23 cellular contexts compared by ENCODE assay signal in the genomic region with DNA sequence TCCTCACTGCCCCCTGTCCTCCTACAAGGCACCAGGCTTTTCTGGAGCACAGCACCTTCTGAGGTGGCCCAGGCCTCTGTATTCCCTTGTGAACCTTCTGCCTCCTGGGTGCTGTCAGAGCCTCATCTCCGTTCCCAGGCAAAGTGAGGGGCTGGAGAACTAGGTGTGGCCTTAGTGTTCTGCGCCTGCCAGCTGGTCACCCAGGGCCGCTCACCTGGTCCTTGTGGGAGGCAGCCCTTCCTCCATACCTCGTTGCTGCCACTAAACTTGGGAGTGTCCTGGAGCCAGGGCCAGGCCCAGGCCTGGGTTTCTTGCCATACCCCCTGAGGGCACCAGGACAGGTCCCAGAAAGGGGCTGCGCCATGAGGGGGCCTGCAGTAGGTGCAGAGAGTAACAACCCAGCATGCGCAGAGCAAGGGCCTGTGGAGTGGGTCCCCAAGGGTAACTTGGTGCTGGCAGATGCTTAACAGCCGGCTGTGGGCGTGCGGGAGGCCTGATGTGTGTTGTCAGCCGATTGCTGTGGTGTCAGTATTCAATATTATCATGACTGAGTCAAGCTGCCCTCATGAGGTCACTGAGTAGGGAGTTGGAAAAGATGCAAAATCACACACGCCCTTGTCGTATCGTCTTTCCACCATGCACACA. TPM values are rescaled to one million over a fixed set of nuclear protein-coding genes. Genes with fewer than 3 reads are reported as not detected.
A peak's percentile ranks its signal among the peaks of the same experiment; 100 is the strongest.
DNase-seq lines count a peak whose midpoint lies in the region; ATAC-seq, FAIRE-seq and TF ChIP-seq lines count a peak whose summit lies in the region.
"Had no signal": no experiment of that assay in that cellular context is flagged by ENCODE, and none has a peak within 500 bp of the region (broad histone marks: within the 10 kb centered on the region; RNA-seq: fewer than 3 reads in every experiment).

No MANE protein-coding gene starts in this region.

- H3K27ac ChIP-seq in HepG2 (ENCODE audit: extremely low read length, insufficient read depth, low read length) (no peak overlapping the region), lower lobe of right lung (no peak overlapping the region)
- H3K27ac ChIP-seq: A549, breast epithelium, C4-2B, epithelial cell of prostate, tibial artery had no signal

- no peak overlapping the region for H3K4me3 Mint-ChIP-seq in effector memory CD8-positive, alpha-beta T cell
- H3K4me3 Mint-ChIP-seq in stimulated activated naive B cell treated with anti-CD40 and anti-IgM and Interleukin-4, amounts not matched to agents 10 μg/mL and 1 μg/mL and 100 μg/mL, for 72 hours = no peak overlapping the region
- H3K4me3 Mint-ChIP-seq: activated naive CD8-positive, alpha-beta T cell; natural killer cell had no signal

- WGBS in HepG2 (ENCODE audit: low lambda C conversion rate) = 98% methylated on average over 12 of the region's 13 CpGs

- POLR2A ChIA-PET in HepG2 (lab: Yijun Ruan, JAX) = no interaction called here

- ATAC-seq in effector memory CD8-positive, alpha-beta T cell (replicated peaks) = no peak
- ATAC-seq in HepG2 (no peak), lower lobe of right lung (no peak), GM19455 (IDR thresholded peaks at IDR 0.05; ENCODE audit: unreplicated experiment) (no peak)
- ATAC-seq in stimulated activated naive B cell treated with anti-CD40 and anti-IgM and Interleukin-4, amounts not matched to agents 10 μg/mL and 1 μg/mL and 100 μg/mL, for 72 hours (replicated peaks) = no peak

- H3K9ac ChIP-seq in HepG2 (ENCODE audit: insufficient read depth, low read depth, low read length) = no peak overlapping the region

- intact Hi-C loops in HepG2 (cut with micrococcal nuclease; ENCODE audit: unreplicated experiment) (no loop called here), lower lobe of right lung (cut with DNase I) (no loop called here)

- no TSS peak for BruUV-seq in HepG2 (replicated peaks; lab: Mats Ljungman, UMichigan)

- H4K20me1 ChIP-seq in HepG2 (ENCODE audit: insufficient read depth, low read length) = no peaks in the 10 kb centered on the region

- H3K9me3 Mint-ChIP-seq in effector memory CD8-positive, alpha-beta T cell = no peaks in the 10 kb centered on the region
- H3K9me3 Mint-ChIP-seq in stimulated activated naive B cell treated with anti-CD40 and anti-IgM and Interleukin-4, amounts not matched to agents 10 μg/mL and 1 μg/mL and 100 μg/mL, for 72 hours = no peaks in the 10 kb centered on the region
- H3K9me3 Mint-ChIP-seq: natural killer cell had no signal

- H3K36me3 Mint-ChIP-seq in effector memory CD8-positive, alpha-beta T cell (ENCODE audit: insufficient read depth) = peaks cover 93% of the 10 kb centered on the region
- H3K36me3 Mint-ChIP-seq in stimulated activated naive B cell treated with anti-CD40 and anti-IgM and Interleukin-4, amounts not matched to agents 10 μg/mL and 1 μg/mL and 100 μg/mL, for 72 hours = peaks cover 23 to 26% of the 10 kb centered on the region in 2 donors
- H3K36me3 Mint-ChIP-seq: activated naive CD8-positive, alpha-beta T cell had no signal

- H3K9me3 ChIP-seq in HepG2 (ENCODE audit: low read length) = no peaks in the 10 kb centered on the region
- H3K9me3 ChIP-seq in lower lobe of right lung = no peaks in the 10 kb centered on the region
- H3K9me3 ChIP-seq: A549, breast epithelium, tibial artery had no signal

- H3K27ac Mint-ChIP-seq in effector memory CD8-positive, alpha-beta T cell = peak overlapping the region; percentile 46 to 88
- H3K27ac Mint-ChIP-seq in stimulated activated naive B cell treated with anti-CD40 and anti-IgM and Interleukin-4, amounts not matched to agents 10 μg/mL and 1 μg/mL and 100 μg/mL, for 72 hours = peak overlapping the region; percentile 44
- H3K27ac Mint-ChIP-seq: activated naive CD8-positive, alpha-beta T cell had no signal

- TF ChIP-seq POLR2A in HepG2 (IDR thresholded peaks at IDR 0.05; ENCODE audit: insufficient read depth in 1 of 2, low read depth in 2 of 2, low read length in 2 of 2) = no peak

- no peak overlapping the region for H2AFZ ChIP-seq in HepG2 (ENCODE audit: low read length)

- H3K79me2 ChIP-seq in HepG2 (ENCODE audit: insufficient read depth, low read length) = no peaks in the 10 kb centered on the region

- H3K4me1 ChIP-seq in HepG2 (ENCODE audit: insufficient read depth, low read length) (peaks cover 62% of the 10 kb centered on the region), lower lobe of right lung (peaks cover 15% of the 10 kb centered on the region)
- H3K4me1 ChIP-seq: A549, breast epithelium had no signal

- TF ChIP-seq CTCF in HepG2 (CRISPR knock-in tag; IDR thresholded peaks at IDR 0.05) = no peak
- no peak for TF ChIP-seq CTCF in lower lobe of right lung (IDR thresholded peaks at IDR 0.05)

- no peak for TF ChIP-seq RAD21 in HepG2 (CRISPR knock-in tag; IDR thresholded peaks at IDR 0.05)

- TF ChIP-seq EP300 in HepG2 (IDR thresholded peaks at IDR 0.05; ENCODE audit: low read depth in 2 of 2, low read length in 2 of 2) (no peak), HepG2 (CRISPR knock-in tag; IDR thresholded peaks at IDR 0.05; ENCODE audit: borderline replicate concordance) (no peak)

- no peak for FAIRE-seq in HepG2 (lab: Jason Lieb, UNC)
- FAIRE-seq: A549, H1 had no signal

- no peak overlapping the region for H3K4me3 ChIP-seq in HepG2 (replicated peaks in 1 of 3; ENCODE audit: insufficient read depth in 1 of 3, low read depth in 2 of 3, low read length in 3 of 3)
- H3K4me3 ChIP-seq in lower lobe of right lung = no peak overlapping the region
- H3K4me3 ChIP-seq: A549, breast epithelium, lung, tibial artery had no signal

- DNase-seq in activated effector memory CD4-positive, alpha-beta T cell treated with anti-CD3 and anti-CD28 coated beads, Interleukin-2, amount 50 U/mL, for 16 hours = peak; percentile 60
- no peak for DNase-seq in activated effector memory CD4-positive, alpha-beta T cell treated with Interleukin-2 at 50 U/mL for 16 hours
- DNase-seq in effector memory CD8-positive, alpha-beta T cell = no peak
- DNase-seq in HepG2 (ENCODE audit: low spot score) (no peak), activated gamma-delta T cell (lab: John Stamatoyannopoulos, UW) (no peak), lower lobe of right lung (no peak)
- no peak for DNase-seq in stimulated activated naive B cell treated with anti-CD40 and anti-IgM and Interleukin-4, amounts not matched to agents 10 μg/mL and 1 μg/mL and 100 μg/mL, for 72 hours
- DNase-seq: activated T-cell treated with anti-CD3 and anti-CD28 coated beads for 4 hours, dermis blood vessel endothelial cell, DMS79 treated with DMSO at 0.1 percent for 48 hours, natural killer cell, NCI-H1930, NCI-H524 had no signal

- CTCF ChIA-PET in HepG2 (lab: Yijun Ruan, JAX; ENCODE audit: low intra/inter-chr PET ratio, low total read pairs) = no interaction called here

- H3K36me3 ChIP-seq in HepG2 (replicated peaks in 1 of 2; ENCODE audit: control insufficient read depth in 1 of 2, insufficient read depth in 2 of 2, low read length in 2 of 2) (peaks cover 4 to 20% of the 10 kb centered on the region in 2 experiments), lower lobe of right lung (peaks cover 37% of the 10 kb centered on the region)

- no peaks in the 10 kb centered on the region for H3K27me3 Mint-ChIP-seq in effector memory CD8-positive, alpha-beta T cell
- H3K27me3 Mint-ChIP-seq in stimulated activated naive B cell treated with anti-CD40 and anti-IgM and Interleukin-4, amounts not matched to agents 10 μg/mL and 1 μg/mL and 100 μg/mL, for 72 hours = no peaks in the 10 kb centered on the region
- H3K27me3 Mint-ChIP-seq: activated naive CD8-positive, alpha-beta T cell; progenitor cell of endocrine pancreas had no signal

- peaks cover 0 to 2% of the 10 kb centered on the region in 2 donors for H3K4me1 Mint-ChIP-seq in effector memory CD8-positive, alpha-beta T cell (ENCODE audit: low read depth in 2 of 2)
- no peaks in the 10 kb centered on the region for H3K4me1 Mint-ChIP-seq in stimulated activated naive B cell treated with anti-CD40 and anti-IgM and Interleukin-4, amounts not matched to agents 10 μg/mL and 1 μg/mL and 100 μg/mL, for 72 hours
- H3K4me1 Mint-ChIP-seq: natural killer cell had no signal

- H3K27me3 ChIP-seq in HepG2 (ENCODE audit: control insufficient read depth in 1 of 2, insufficient read depth in 2 of 2, low read length in 2 of 2) (no peaks in the 10 kb centered on the region), lower lobe of right lung (ENCODE audit: low read depth) (no peaks in the 10 kb centered on the region)
- H3K27me3 ChIP-seq: breast epithelium, tibial artery had no signal

- in situ Hi-C loops in HepG2 (cut with HindIII; ENCODE audit: extremely low pct_ligation_motif_present, low pct_unique_long_range_greater_than_20kb) = no loop called here

- no peak overlapping the region for H3K4me2 ChIP-seq in HepG2 (ENCODE audit: low read depth, low read length)
- H3K4me2 ChIP-seq: A549 had no signal

RNA-seq across cellular contexts. Expression of a gene that starts 17.1 kb away (rescaled TPM):
- total RNA-seq in HepG2 (2016; rRNA removed; fragmentation: Illumina TruSeq; extraction: Trizol) (2.2 and 2.4 TPM in 2 replicates), lower lobe of right lung (1.9 TPM)
- 0.30 and 0.44 TPM in 2 replicates for total RNA-seq in HepG2 (2016; cell fraction: cytosol; rRNA removed; fragmentation: Illumina TruSeq; extraction: Trizol; ENCODE audit: low read depth)
- 1.8 and 1.9 TPM in 2 replicates for total RNA-seq in HepG2 (2016; cell fraction: insoluble cytoplasmic fraction; rRNA removed; fragmentation: Illumina TruSeq; extraction: Trizol)
- 1.2 and 1.4 TPM in 2 replicates for total RNA-seq in HepG2 (2016; cell fraction: membrane; rRNA removed; fragmentation: Illumina TruSeq; extraction: Trizol)
- total RNA-seq in HepG2 (2016; cell fraction: nucleus; rRNA removed; fragmentation: Illumina TruSeq; extraction: Trizol) = 2.6 and 3.1 TPM in 2 replicates
- polyA plus RNA-seq in HepG2 (2011; rRNA removed) = 2.4 and 3.0 TPM in 2 replicates
- 2.3 and 2.6 TPM in 2 replicates for polyA plus RNA-seq in HepG2 (2011; cell fraction: cytosol; rRNA removed)
- 3.9 and 4.1 TPM in 2 replicates for polyA plus RNA-seq in HepG2 (2011; cell fraction: nucleus; rRNA removed)
- 1.4 and 1.9 TPM in 2 replicates for polyA plus RNA-seq in HepG2 (2012)
- 0.21 and 0.70 TPM in 2 replicates for polyA plus RNA-seq in HepG2 (2016; cell fraction: cytosol; fragmentation: Illumina TruSeq; extraction: Trizol; ENCODE audit: low read depth)
- 2.0 and 2.3 TPM in 2 replicates for polyA plus RNA-seq in HepG2 (2016; cell fraction: insoluble cytoplasmic fraction; fragmentation: Illumina TruSeq; extraction: Trizol; ENCODE audit: low read depth)
- 0.58 and 1.0 TPM in 2 replicates for polyA plus RNA-seq in HepG2 (2016; cell fraction: membrane; fragmentation: Illumina TruSeq; extraction: Trizol; ENCODE audit: low read depth)
- polyA plus RNA-seq in HepG2 (2016; cell fraction: nucleus; fragmentation: Illumina TruSeq; extraction: Trizol; ENCODE audit: insufficient read depth, low read depth) = 2.1 and 2.3 TPM in 2 replicates
- polyA minus RNA-seq in HepG2 (2011; rRNA and poly(A)+ RNA removed; ENCODE audit: low replicate concordance) = 0.49 and 8.2 TPM in 2 replicates
- 3.3 and 4.7 TPM in 2 replicates for polyA minus RNA-seq in HepG2 (2011; cell fraction: cytosol; rRNA and poly(A)+ RNA removed)
- polyA minus RNA-seq in HepG2 (2011; cell fraction: nucleus; rRNA and poly(A)+ RNA removed) = 10.0 and 11.3 TPM in 2 replicates

RNA-seq across cellular contexts. Expression of a gene that starts 37.8 kb away (rescaled TPM):
- total RNA-seq in HepG2 (2016; rRNA removed; fragmentation: Illumina TruSeq; extraction: Trizol) = 149 and 215 TPM in 2 replicates
- total RNA-seq in HepG2 (2016; cell fraction: cytosol; rRNA removed; fragmentation: Illumina TruSeq; extraction: Trizol; ENCODE audit: low read depth) = 8.8 and 12.3 TPM in 2 replicates
- total RNA-seq in HepG2 (2016; cell fraction: insoluble cytoplasmic fraction; rRNA removed; fragmentation: Illumina TruSeq; extraction: Trizol) = 152 and 207 TPM in 2 replicates
- total RNA-seq in HepG2 (2016; cell fraction: membrane; rRNA removed; fragmentation: Illumina TruSeq; extraction: Trizol) = 25.6 and 27.8 TPM in 2 replicates
- 84.5 and 106 TPM in 2 replicates for total RNA-seq in HepG2 (2016; cell fraction: nucleus; rRNA removed; fragmentation: Illumina TruSeq; extraction: Trizol)
- polyA plus RNA-seq in HepG2 (2011; rRNA removed) = 62.3 and 67.3 TPM in 2 replicates
- polyA plus RNA-seq in HepG2 (2011; cell fraction: cytosol; rRNA removed) = 38.2 and 50.1 TPM in 2 replicates
- polyA plus RNA-seq in HepG2 (2011; cell fraction: nucleus; rRNA removed) = 56.2 and 66.5 TPM in 2 replicates
- 86.8 and 88.0 TPM in 2 replicates for polyA plus RNA-seq in HepG2 (2012)
- 5.2 and 6.0 TPM in 2 replicates for polyA plus RNA-seq in HepG2 (2016; cell fraction: cytosol; fragmentation: Illumina TruSeq; extraction: Trizol; ENCODE audit: low read depth)
- polyA plus RNA-seq in HepG2 (2016; cell fraction: insoluble cytoplasmic fraction; fragmentation: Illumina TruSeq; extraction: Trizol; ENCODE audit: low read depth) = 160 and 163 TPM in 2 replicates
- 12.6 and 13.0 TPM in 2 replicates for polyA plus RNA-seq in HepG2 (2016; cell fraction: membrane; fragmentation: Illumina TruSeq; extraction: Trizol; ENCODE audit: low read depth)
- polyA plus RNA-seq in HepG2 (2016; cell fraction: nucleus; fragmentation: Illumina TruSeq; extraction: Trizol; ENCODE audit: insufficient read depth, low read depth) = 104 and 108 TPM in 2 replicates
- polyA minus RNA-seq in HepG2 (2011; rRNA and poly(A)+ RNA removed; ENCODE audit: low replicate concordance) = 50.1 and 167 TPM in 2 replicates
- polyA minus RNA-seq in HepG2 (2011; cell fraction: cytosol; rRNA and poly(A)+ RNA removed) = 37.3 and 43.9 TPM in 2 replicates
- 50.2 and 79.2 TPM in 2 replicates for polyA minus RNA-seq in HepG2 (2011; cell fraction: nucleus; rRNA and poly(A)+ RNA removed)
- 163 TPM for total RNA-seq in lower lobe of right lung

RNA-seq across cellular contexts. Expression of a gene that starts 37.9 kb away (rescaled TPM):
- total RNA-seq in HepG2 (2016; rRNA removed; fragmentation: Illumina TruSeq; extraction: Trizol) = 19.0 and 19.3 TPM in 2 replicates
- 6.4 and 9.9 TPM in 2 replicates for total RNA-seq in HepG2 (2016; cell fraction: cytosol; rRNA removed; fragmentation: Illumina TruSeq; extraction: Trizol; ENCODE audit: low read depth)
- 18.3 and 20.8 TPM in 2 replicates for total RNA-seq in HepG2 (2016; cell fraction: insoluble cytoplasmic fraction; rRNA removed; fragmentation: Illumina TruSeq; extraction: Trizol)
- total RNA-seq in HepG2 (2016; cell fraction: membrane; rRNA removed; fragmentation: Illumina TruSeq; extraction: Trizol) = 10.0 and 10.1 TPM in 2 replicates
- total RNA-seq in HepG2 (2016; cell fraction: nucleus; rRNA removed; fragmentation: Illumina TruSeq; extraction: Trizol) = 14.3 and 16.2 TPM in 2 replicates
- 9.6 and 11.9 TPM in 2 replicates for polyA plus RNA-seq in HepG2 (2011; rRNA removed)
- polyA plus RNA-seq in HepG2 (2011; cell fraction: cytosol; rRNA removed) = 14.3 and 18.1 TPM in 2 replicates
- polyA plus RNA-seq in HepG2 (2011; cell fraction: nucleus; rRNA removed) = 13.5 TPM in 2 replicates
- 8.0 and 11.2 TPM in 2 replicates for polyA plus RNA-seq in HepG2 (2012)
- polyA plus RNA-seq in HepG2 (2016; cell fraction: cytosol; fragmentation: Illumina TruSeq; extraction: Trizol; ENCODE audit: low read depth) = 5.6 and 7.8 TPM in 2 replicates
- 12.7 and 14.3 TPM in 2 replicates for polyA plus RNA-seq in HepG2 (2016; cell fraction: insoluble cytoplasmic fraction; fragmentation: Illumina TruSeq; extraction: Trizol; ENCODE audit: low read depth)
- 5.7 and 8.7 TPM in 2 replicates for polyA plus RNA-seq in HepG2 (2016; cell fraction: membrane; fragmentation: Illumina TruSeq; extraction: Trizol; ENCODE audit: low read depth)
- polyA plus RNA-seq in HepG2 (2016; cell fraction: nucleus; fragmentation: Illumina TruSeq; extraction: Trizol; ENCODE audit: insufficient read depth, low read depth) = 26.6 and 29.4 TPM in 2 replicates
- 5.1 and 14.3 TPM in 2 replicates for polyA minus RNA-seq in HepG2 (2011; rRNA and poly(A)+ RNA removed; ENCODE audit: low replicate concordance)
- 2.7 and 3.1 TPM in 2 replicates for polyA minus RNA-seq in HepG2 (2011; cell fraction: cytosol; rRNA and poly(A)+ RNA removed)
- 5.5 and 8.3 TPM in 2 replicates for polyA minus RNA-seq in HepG2 (2011; cell fraction: nucleus; rRNA and poly(A)+ RNA removed)
- total RNA-seq in lower lobe of right lung = 10.9 TPM

RNA-seq across cellular contexts. Expression of a gene that starts 46.1 kb away (rescaled TPM):
- total RNA-seq in HepG2 (2016; rRNA removed; fragmentation: Illumina TruSeq; extraction: Trizol) (0.11 TPM in 1 of 2 replicates, not detected in the other), lower lobe of right lung (not detected)
- not detected in 2 replicates for total RNA-seq in HepG2 (2016; cell fraction: cytosol; rRNA removed; fragmentation: Illumina TruSeq; extraction: Trizol; ENCODE audit: low read depth)
- not detected in 2 replicates for total RNA-seq in HepG2 (2016; cell fraction: insoluble cytoplasmic fraction; rRNA removed; fragmentation: Illumina TruSeq; extraction: Trizol)
- total RNA-seq in HepG2 (2016; cell fraction: membrane; rRNA removed; fragmentation: Illumina TruSeq; extraction: Trizol) = not detected in 2 replicates
- total RNA-seq in HepG2 (2016; cell fraction: nucleus; rRNA removed; fragmentation: Illumina TruSeq; extraction: Trizol) = not detected in 2 replicates
- polyA plus RNA-seq in HepG2 (2011; rRNA removed) = 0.13 TPM in 1 of 2 replicates, not detected in the other
- not detected in 2 replicates for polyA plus RNA-seq in HepG2 (2011; cell fraction: cytosol; rRNA removed)
- polyA plus RNA-seq in HepG2 (2011; cell fraction: nucleus; rRNA removed) = 0.17 TPM in 1 of 2 replicates, not detected in the other
- 0.11 TPM in 1 of 2 replicates, not detected in the other for polyA plus RNA-seq in HepG2 (2012)
- polyA plus RNA-seq in HepG2 (2016; cell fraction: cytosol; fragmentation: Illumina TruSeq; extraction: Trizol; ENCODE audit: low read depth) = not detected in 2 replicates
- not detected in 2 replicates for polyA plus RNA-seq in HepG2 (2016; cell fraction: insoluble cytoplasmic fraction; fragmentation: Illumina TruSeq; extraction: Trizol; ENCODE audit: low read depth)
- polyA plus RNA-seq in HepG2 (2016; cell fraction: membrane; fragmentation: Illumina TruSeq; extraction: Trizol; ENCODE audit: low read depth) = 0.16 TPM in 1 of 2 replicates, not detected in the other
- polyA plus RNA-seq in HepG2 (2016; cell fraction: nucleus; fragmentation: Illumina TruSeq; extraction: Trizol; ENCODE audit: insufficient read depth, low read depth) = 0.33 TPM in 1 of 2 replicates, not detected in the other
- 0.20 TPM in 1 of 2 replicates, not detected in the other for polyA minus RNA-seq in HepG2 (2011; rRNA and poly(A)+ RNA removed; ENCODE audit: low replicate concordance)
- polyA minus RNA-seq in HepG2 (2011; cell fraction: cytosol; rRNA and poly(A)+ RNA removed) = not detected in 2 replicates
- polyA minus RNA-seq in HepG2 (2011; cell fraction: nucleus; rRNA and poly(A)+ RNA removed) = not detected in 2 replicates
- total RNA-seq: breast epithelium, dermis blood vessel endothelial cell, H1, lung, natural killer cell, progenitor cell of endocrine pancreas had no signal
- polyA plus RNA-seq: A549, H1, lung had no signal
